9 cellular contexts compared by ENCODE assay signal in the genomic region with DNA sequence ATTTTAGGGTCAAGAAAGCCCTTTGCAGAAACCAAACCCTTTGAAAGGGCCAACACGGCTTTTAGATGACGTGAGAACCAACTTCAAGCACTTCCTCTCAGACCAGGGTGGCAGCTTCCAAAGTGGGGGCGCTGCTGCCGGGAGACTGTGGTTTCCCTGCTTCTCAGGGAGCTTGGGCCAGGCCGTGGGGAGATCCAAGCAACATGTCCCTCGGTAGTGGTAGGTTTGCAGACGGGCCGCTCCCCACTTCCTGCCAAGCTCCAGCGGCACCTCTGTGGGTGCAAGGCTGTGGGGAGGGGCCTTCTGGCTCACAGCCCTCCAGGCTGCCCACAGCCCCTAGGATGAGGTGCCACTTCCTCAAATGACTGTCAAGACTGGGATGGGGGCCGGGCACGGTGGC.
DNase-seq lines count a peak whose midpoint lies in the region; ATAC-seq and TF ChIP-seq lines count a peak whose summit lies in the region.
"Had no signal": no experiment of that assay in that cellular context is flagged by ENCODE, and none has a peak within 500 bp of the region (broad histone marks: within the 10 kb centered on the region; RNA-seq: fewer than 3 reads in every experiment).

No MANE protein-coding gene starts in this region.

- H2BK5ac ChIP-seq in H9 (ENCODE audit: insufficient read length, low read length) = no peak overlapping the region

- H3K27ac ChIP-seq in angular gyrus (ENCODE audit: low read depth, low read length) (peak overlapping the region; percentile 55), H9 (ENCODE audit: insufficient read length, low read depth, low read length) (no peak overlapping the region)
- H3K27ac ChIP-seq: foreskin keratinocyte had no signal

- TF ChIP-seq CTCF in H9 (conservative IDR thresholded peaks at IDR 0.05) = no peak

- no peaks in the 10 kb centered on the region for H3K9me3 ChIP-seq in H9 (ENCODE audit: control insufficient read depth, low read depth, low read length)

- DNase-seq in KBM-7 (peak; percentile 83), T-helper 2 cell (peak in 3 of 5 experiments; percentile 12 to 89 (median 84)), H9 (no peak), NCI-H748 treated with DMSO at 0.1 percent for 48 hours (lab: John Stamatoyannopoulos, UW) (no peak)
- DNase-seq in stimulated activated naive B cell treated with anti-CD40 and anti-IgM and Interleukin-4, amounts not matched to agents 10 μg/mL and 1 μg/mL and 100 μg/mL, for 72 hours = no peak
- DNase-seq: foreskin keratinocyte, NCI-H1105 treated with DMSO at 0.1 percent for 48 hours had no signal

- peaks cover 3% of the 10 kb centered on the region for H4K20me1 ChIP-seq in H9 (ENCODE audit: control insufficient read depth, insufficient read depth, insufficient read length)

- H4K8ac ChIP-seq in H9 (replicated peaks; ENCODE audit: insufficient read length, low read depth, low read length) = no peak overlapping the region

- no peaks in the 10 kb centered on the region for H3K27me3 Mint-ChIP-seq in stimulated activated naive B cell treated with anti-CD40 and anti-IgM and Interleukin-4, amounts not matched to agents 10 μg/mL and 1 μg/mL and 100 μg/mL, for 72 hours
- peaks cover 2% of the 10 kb centered on the region; the same call in 1 of the 2 replicates for H3K27me3 Mint-ChIP-seq in H9 (ENCODE audit: low read depth)

- no peak overlapping the region for H2BK120ac ChIP-seq in H9 (ENCODE audit: low read depth, low read length, poor library complexity, severe bottlenecking)

- no peak overlapping the region for H3K4ac ChIP-seq in H9 (ENCODE audit: low read depth, low read length)

- no peak overlapping the region for H4K5ac ChIP-seq in H9 (ENCODE audit: insufficient read length, low read depth, low read length)

- no peaks in the 10 kb centered on the region for H3K23me2 ChIP-seq in H9 (ENCODE audit: insufficient read length, low read depth, low read length, poor library complexity, severe bottlenecking)

- in situ Hi-C loops in KBM-7 (cut with MboI; ENCODE audit: low pct_unique_long_range_greater_than_20kb, low sequenced_read_pairs) = no loop called here

- no peaks in the 10 kb centered on the region for H3K79me2 ChIP-seq in H9 (ENCODE audit: insufficient read depth, low read length)

- no CpG with 5 or more reads among the region's 11 CpGs for WGBS in H9 (ENCODE audit: extremely low coverage, insufficient read length, low lambda C conversion rate)

- peaks cover 50 to 92% of the 10 kb centered on the region in 2 donors for H3K4me1 Mint-ChIP-seq in stimulated activated naive B cell treated with anti-CD40 and anti-IgM and Interleukin-4, amounts not matched to agents 10 μg/mL and 1 μg/mL and 100 μg/mL, for 72 hours
- H3K4me1 Mint-ChIP-seq in H9 = peaks cover 11 to 22% of the 10 kb centered on the region in 2 experiments

- no peak overlapping the region for H3K14ac ChIP-seq in H9 (ENCODE audit: insufficient read depth, low read length)

- peak; percentile 36 to 43 for ATAC-seq in stimulated activated naive B cell treated with anti-CD40 and anti-IgM and Interleukin-4, amounts not matched to agents 10 μg/mL and 1 μg/mL and 100 μg/mL, for 72 hours (replicated peaks)
- no peak for ATAC-seq in HG03097 (IDR thresholded peaks at IDR 0.05; ENCODE audit: low FRiP score, unreplicated experiment)
- ATAC-seq: foreskin keratinocyte had no signal

- peak overlapping the region; percentile 94 for H3K27ac Mint-ChIP-seq in stimulated activated naive B cell treated with anti-CD40 and anti-IgM and Interleukin-4, amounts not matched to agents 10 μg/mL and 1 μg/mL and 100 μg/mL, for 72 hours
- no peak overlapping the region for H3K27ac Mint-ChIP-seq in H9

- no peaks in the 10 kb centered on the region for H3K27me3 ChIP-seq in H9 (ENCODE audit: insufficient read depth, low read length)

- H3K18ac ChIP-seq in H9 (ENCODE audit: insufficient read length, low read depth, low read length) = no peak overlapping the region

- H3K9me3 Mint-ChIP-seq in stimulated activated naive B cell treated with anti-CD40 and anti-IgM and Interleukin-4, amounts not matched to agents 10 μg/mL and 1 μg/mL and 100 μg/mL, for 72 hours = no peaks in the 10 kb centered on the region
- H3K9me3 Mint-ChIP-seq in H9 = no peaks in the 10 kb centered on the region

- no peak overlapping the region for H2BK12ac ChIP-seq in H9 (ENCODE audit: insufficient read length, low read depth, low read length)

- peak overlapping the region in 1 of 2 donors; percentile 41 for H3K4me3 Mint-ChIP-seq in stimulated activated naive B cell treated with anti-CD40 and anti-IgM and Interleukin-4, amounts not matched to agents 10 μg/mL and 1 μg/mL and 100 μg/mL, for 72 hours
- no peak overlapping the region for H3K4me3 Mint-ChIP-seq in H9

- H3K9ac ChIP-seq in H9 (ENCODE audit: extremely low read depth, insufficient read length, low read length) = no peak overlapping the region

- H3K36me3 Mint-ChIP-seq in stimulated activated naive B cell treated with anti-CD40 and anti-IgM and Interleukin-4, amounts not matched to agents 10 μg/mL and 1 μg/mL and 100 μg/mL, for 72 hours = peaks cover 8 to 21% of the 10 kb centered on the region in 2 donors
- no peaks in the 10 kb centered on the region; a peak in 1 of 7 replicates for H3K36me3 Mint-ChIP-seq in H9 (ENCODE audit: insufficient read depth in 1 of 3, low read depth in 3 of 3)

- no peak overlapping the region for H3T11ph ChIP-seq in H9 (ENCODE audit: low read length)

- H3K79me1 ChIP-seq in H9 (ENCODE audit: insufficient read depth, low read depth, low read length, poor library complexity, severe bottlenecking) = no peaks in the 10 kb centered on the region

- H3K23ac ChIP-seq in H9 (ENCODE audit: insufficient read length, low read depth, low read length) = no peak overlapping the region

- peaks cover 2% of the 10 kb centered on the region; the same call in 1 of the 2 replicates for H3K4me1 ChIP-seq in H9 (ENCODE audit: insufficient read depth, low read length)
- H3K4me1 ChIP-seq: foreskin keratinocyte had no signal

- no peak overlapping the region for H2AK5ac ChIP-seq in H9 (ENCODE audit: insufficient read length, low read length)

- H3K56ac ChIP-seq in H9 (ENCODE audit: insufficient read length, low read depth, low read length) = no peak overlapping the region

- H2BK20ac ChIP-seq in H9 (ENCODE audit: low read depth, low read length, poor library complexity, severe bottlenecking) = no peak overlapping the region

- no peak overlapping the region for H4K91ac ChIP-seq in H9 (ENCODE audit: insufficient read length, low read depth, low read length)

- H3K4me2 ChIP-seq in H9 (ENCODE audit: insufficient read depth, insufficient read length, low read length) = no peak overlapping the region

- H2AFZ ChIP-seq in H9 (ENCODE audit: low read length) = no peak overlapping the region

- no peak overlapping the region for H2BK15ac ChIP-seq in H9 (ENCODE audit: low read depth, low read length)

Comparison
In these comparisons a context has a peak if more than half of its experiments do, and no peak if none do; other contexts are left out.
1. DNase-seq: peak in KBM-7 (single experiment) and T-helper 2 cell (3 of 5); none in stimulated activated naive B cell treated with anti-CD40 and anti-IgM and Interleukin-4, amounts not matched to agents 10 μg/mL and 1 μg/mL and 100 μg/mL, for 72 hours (single experiment), H9 (single experiment) and NCI-H748 treated with DMSO at 0.1 percent for 48 hours (single experiment).